Comparison of ENCODE assay signal across 25 cellular contexts in genomic region chr17:64165347-64165746, GRCh38.
"Had no signal": no experiment of that assay in that cellular context is flagged by ENCODE, and none has a peak within 500 bp of the region (broad histone marks: within the 10 kb centered on the region; RNA-seq: fewer than 3 reads in every experiment).

No MANE protein-coding gene starts in this region.

- H3K9me3 Mint-ChIP-seq: effector memory CD8-positive, alpha-beta T cell; immature natural killer cell; mesothelial cell of epicardium; naive B cell; natural killer cell treated with Interleukin-12 subunit alpha and Interleukin-12 subunit beta and Interleukin-15 and Interleukin-18, amount 100 ng/mL, for 72 hours; neural crest cell; stimulated activated effector memory CD8-positive, alpha-beta T cell treated with anti-CD3 and anti-CD28 coated beads, Interleukin-12 subunit alpha, Interleukin-12 subunit beta, amount 100 ng/mL, for 72 hours had no signal

- H3K4me3 Mint-ChIP-seq: effector memory CD8-positive, alpha-beta T cell; immature natural killer cell; mesothelial cell of epicardium; naive B cell; natural killer cell treated with Interleukin-12 subunit alpha and Interleukin-12 subunit beta and Interleukin-15 and Interleukin-18, amount 100 ng/mL, for 72 hours; neural crest cell; stimulated activated effector memory CD8-positive, alpha-beta T cell treated with anti-CD3 and anti-CD28 coated beads, Interleukin-12 subunit alpha, Interleukin-12 subunit beta, amount 100 ng/mL, for 72 hours had no signal

- H3K9me3 ChIP-seq: colonic mucosa, mucosa of descending colon, psoas muscle, sigmoid colon, thoracic aorta, tibial nerve, upper lobe of left lung had no signal

- H3K4me1 Mint-ChIP-seq: immature natural killer cell; naive B cell; neural crest cell; stimulated activated effector memory CD8-positive, alpha-beta T cell treated with anti-CD3 and anti-CD28 coated beads, Interleukin-12 subunit alpha, Interleukin-12 subunit beta, amount 100 ng/mL, for 72 hours had no signal

- H3K4me1 ChIP-seq: colonic mucosa, sigmoid colon, tibial nerve had no signal

- H3K27me3 Mint-ChIP-seq: effector memory CD8-positive, alpha-beta T cell; naive B cell; natural killer cell treated with Interleukin-12 subunit alpha and Interleukin-12 subunit beta and Interleukin-15 and Interleukin-18, amount 100 ng/mL, for 72 hours had no signal

- DNase-seq: colonic mucosa; effector memory CD8-positive, alpha-beta T cell; hypothalamus; immature natural killer cell; islet precursor cell; kidney glomerular epithelial cell; left colon; mesenchymal stem cell; mucosa of descending colon; naive B cell; nucleus accumbens; posterior cingulate gyrus; psoas muscle; right cardiac atrium; sigmoid colon; stimulated activated CD4-positive, alpha-beta T cell treated with anti-CD3 and anti-CD28 coated beads, Interleukin-2, amount 100 ng/mL, for 24 hours; stimulated activated CD4-positive, alpha-beta T cell treated with anti-CD3 and anti-CD28 coated beads, Interleukin-4, amount 100 ng/mL, for 24 hours; stimulated activated naive CD8-positive, alpha-beta T cell treated with anti-CD3 and anti-CD28 coated beads, Interleukin-15, Interleukin-2, amounts not matched to agents 100 U/mL and 50 U/mL, for 24 hours; upper lobe of left lung had no signal

- H3K36me3 ChIP-seq: colonic mucosa, thoracic aorta had no signal

- H3K27ac ChIP-seq: colonic mucosa, psoas muscle, sigmoid colon, thoracic aorta, tibial nerve, upper lobe of left lung had no signal

- ATAC-seq: effector memory CD8-positive, alpha-beta T cell; left colon; mucosa of descending colon; natural killer cell treated with Interleukin-12 subunit alpha and Interleukin-12 subunit beta and Interleukin-15 and Interleukin-18, amount 100 ng/mL, for 72 hours; psoas muscle; stimulated activated effector memory CD8-positive, alpha-beta T cell treated with anti-CD3 and anti-CD28 coated beads, Interleukin-12 subunit alpha, Interleukin-12 subunit beta, amount 100 ng/mL, for 72 hours; stimulated activated naive CD8-positive, alpha-beta T cell treated with anti-CD3 and anti-CD28 coated beads, Interleukin-15, Interleukin-2, amounts not matched to agents 100 U/mL and 50 U/mL, for 24 hours had no signal

- H3K27ac Mint-ChIP-seq: effector memory CD8-positive, alpha-beta T cell; immature natural killer cell; mesothelial cell of epicardium; natural killer cell treated with Interleukin-12 subunit alpha and Interleukin-12 subunit beta and Interleukin-15 and Interleukin-18, amount 100 ng/mL, for 72 hours; stimulated activated effector memory CD8-positive, alpha-beta T cell treated with anti-CD3 and anti-CD28 coated beads, Interleukin-12 subunit alpha, Interleukin-12 subunit beta, amount 100 ng/mL, for 72 hours had no signal

- H3K4me3 ChIP-seq: colonic mucosa, mucosa of descending colon, psoas muscle, sigmoid colon, thoracic aorta, tibial nerve, upper lobe of left lung had no signal

- H3K27me3 ChIP-seq: colonic mucosa, sigmoid colon, tibial nerve, upper lobe of left lung had no signal

- H3K36me3 Mint-ChIP-seq: natural killer cell treated with Interleukin-12 subunit alpha and Interleukin-12 subunit beta and Interleukin-15 and Interleukin-18, amount 100 ng/mL, for 72 hours had no signal
